13 cellular contexts compared by ENCODE assay signal in genomic region chr11:120184946-120185677, GRCh38. TPM values are rescaled to one million over a fixed set of nuclear protein-coding genes. Genes with fewer than 3 reads are reported as not detected.
DNase-seq lines count a peak whose midpoint lies in the region; ATAC-seq, FAIRE-seq and TF ChIP-seq lines count a peak whose summit lies in the region.
"Had no signal": no experiment of that assay in that cellular context is flagged by ENCODE, and none has a peak within 500 bp of the region (broad histone marks: within the 10 kb centered on the region; RNA-seq: fewer than 3 reads in every experiment).

No MANE protein-coding gene starts in this region.

- TF ChIP-seq CTCF in epithelial cell of proximal tubule (conservative IDR thresholded peaks at IDR 0.05; ENCODE audit: low read depth, low read length): no peak
- peak; percentile 26; the same call in 1 of the 2 replicates for TF ChIP-seq CTCF in HepG2 (CRISPR knock-in tag; IDR thresholded peaks at IDR 0.05)
- no peak for TF ChIP-seq CTCF in osteocyte (IDR thresholded peaks at IDR 0.05)

- peaks cover 100% of the 10 kb centered on the region for H3K4me1 ChIP-seq in HepG2 (ENCODE audit: insufficient read depth, low read length)

- in situ Hi-C loops in HepG2 (cut with HindIII; ENCODE audit: extremely low pct_ligation_motif_present, low pct_unique_long_range_greater_than_20kb): no loop called here

- H3K4me3 Mint-ChIP-seq in osteocyte (ENCODE audit: unreplicated experiment): no peak overlapping the region
- H3K4me3 Mint-ChIP-seq: activated naive CD8-positive, alpha-beta T cell treated with anti-CD3 and anti-CD28 coated beads for 36 hours; naive B cell had no signal

- no peaks in the 10 kb centered on the region for H3K27me3 ChIP-seq in HepG2 (ENCODE audit: control insufficient read depth in 1 of 2, insufficient read depth in 2 of 2, low read length in 2 of 2)

- H3K27ac Mint-ChIP-seq in osteocyte (ENCODE audit: unreplicated experiment): no peak overlapping the region
- H3K27ac Mint-ChIP-seq: activated naive CD8-positive, alpha-beta T cell treated with anti-CD3 and anti-CD28 coated beads for 36 hours had no signal

- no peaks in the 10 kb centered on the region for H3K36me3 Mint-ChIP-seq in osteocyte (ENCODE audit: unreplicated experiment)
- H3K36me3 Mint-ChIP-seq: activated naive CD8-positive, alpha-beta T cell treated with anti-CD3 and anti-CD28 coated beads for 36 hours; naive B cell had no signal

- DNase-seq in HT-29 (ENCODE audit: low spot score) (peak; percentile 46), epithelial cell of proximal tubule (ENCODE audit: low read depth) (no peak), HepG2 (ENCODE audit: low spot score) (peak; percentile 93), osteocyte (ENCODE audit: extremely low spot score, unreplicated experiment) (no peak), activated gamma-delta T cell treated with Interleukin-2 at 50 U/mL for 16 hours (no peak)
- DNase-seq in activated CD4-positive, alpha-beta T cell treated with anti-CD3 and anti-CD28 coated beads for 1 hour: no peak
- DNase-seq: activated naive CD8-positive, alpha-beta T cell treated with anti-CD3 and anti-CD28 coated beads for 36 hours; H7; naive B cell; NCI-H1092 treated with DMSO at 0.1 percent for 48 hours had no signal

- H3K9me3 ChIP-seq in HepG2 (ENCODE audit: low read length): no peaks in the 10 kb centered on the region

- H3K27me3 Mint-ChIP-seq in osteocyte (ENCODE audit: unreplicated experiment): peaks cover 24% of the 10 kb centered on the region

- BruUV-seq in HepG2 (replicated peaks; lab: Mats Ljungman, UMichigan): no TSS peak

- peak; percentile 78 for ATAC-seq in HepG2
- no peak for ATAC-seq in GM21723 (IDR thresholded peaks at IDR 0.05; ENCODE audit: unreplicated experiment)

- TF ChIP-seq RAD21 in HepG2 (CRISPR knock-in tag; IDR thresholded peaks at IDR 0.05): peak; percentile 38

- no peaks in the 10 kb centered on the region for H3K36me3 ChIP-seq in HepG2 (replicated peaks in 1 of 2; ENCODE audit: control insufficient read depth in 1 of 2, insufficient read depth in 2 of 2, low read length in 2 of 2)

- 0% methylated on average over 2 of the region's 7 CpGs for WGBS in HepG2 (ENCODE audit: low lambda C conversion rate)

- H3K4me2 ChIP-seq in HepG2 (ENCODE audit: low read depth, low read length): peak overlapping the region; percentile 95

- intact Hi-C loops in HepG2 (cut with micrococcal nuclease; ENCODE audit: unreplicated experiment): loop anchor here (1.0 to 10.0 kb wide), 4 partner anchors 8 to 520 kb away; no protein-coding TSS in a partner anchor

- H3K9ac ChIP-seq in HepG2 (ENCODE audit: insufficient read depth, low read depth, low read length): peak overlapping the region; percentile 71

- peak; percentile 97 for FAIRE-seq in HepG2 (lab: Jason Lieb, UNC)

- H2AFZ ChIP-seq in HepG2 (ENCODE audit: low read length): no peak overlapping the region

- peak overlapping the region; percentile 99 for H3K27ac ChIP-seq in HepG2 (ENCODE audit: extremely low read length, insufficient read depth, low read length)
- peak overlapping the region in 17 of 21 experiments; percentile 6 to 84 (median 36) for H3K27ac ChIP-seq in skin epidermis
- H3K27ac ChIP-seq: epithelial cell of prostate had no signal

- peaks cover 2% of the 10 kb centered on the region for H3K79me2 ChIP-seq in HepG2 (ENCODE audit: insufficient read depth, low read length)

- no peaks in the 10 kb centered on the region for H4K20me1 ChIP-seq in HepG2 (ENCODE audit: insufficient read depth, low read length)

- TF ChIP-seq EP300 in HepG2 (IDR thresholded peaks at IDR 0.05; ENCODE audit: low read depth in 2 of 2, low read length in 2 of 2): peak in 1 of 2 experiments; percentile 67; a peak in 2 of 4 replicates
- TF ChIP-seq EP300 in HepG2 (CRISPR knock-in tag; IDR thresholded peaks at IDR 0.05; ENCODE audit: borderline replicate concordance): peak; percentile 44; the same call in 1 of the 2 replicates

- peak; percentile 33 to 83 for TF ChIP-seq POLR2A in HepG2 (IDR thresholded peaks at IDR 0.05; ENCODE audit: insufficient read depth in 1 of 2, low read depth in 2 of 2, low read length in 2 of 2)

- no peaks in the 10 kb centered on the region for H3K9me3 Mint-ChIP-seq in osteocyte (ENCODE audit: unreplicated experiment)
- H3K9me3 Mint-ChIP-seq: activated naive CD8-positive, alpha-beta T cell treated with anti-CD3 and anti-CD28 coated beads for 36 hours; naive B cell had no signal

- POLR2A ChIA-PET in HepG2 (lab: Yijun Ruan, JAX): interaction anchor here (0.7 to 6.3 kb wide), 18 partner anchors 9 to 1274 kb away, joined by 3 to 160 read pairs (median 4); partner anchors contain the start of genes ARHGEF12 and OAF

- H3K4me3 ChIP-seq in epithelial cell of proximal tubule (ENCODE audit: low read depth, low read length): peak overlapping the region; percentile 36
- H3K4me3 ChIP-seq in HepG2 (replicated peaks in 1 of 3; ENCODE audit: insufficient read depth in 1 of 3, low read depth in 2 of 3, low read length in 3 of 3): peak overlapping the region; percentile 43 to 73 (median 46); a peak in 5 of 6 replicates
- H3K4me3 ChIP-seq in skin epidermis: no peak overlapping the region

- peaks cover 29% of the 10 kb centered on the region for H3K4me1 Mint-ChIP-seq in osteocyte (ENCODE audit: unreplicated experiment)
- H3K4me1 Mint-ChIP-seq: naive B cell had no signal

- CTCF ChIA-PET in HepG2 (lab: Yijun Ruan, JAX; ENCODE audit: low intra/inter-chr PET ratio, low total read pairs): interaction anchor here (1.1 kb wide), 1 partner anchor 12 kb away, joined by 3 read pairs; no protein-coding TSS in a partner anchor

RNA-seq across cellular contexts. Expression of gene OAF, which starts 25.7 kb away (rescaled TPM):
- 68.5 and 87.3 TPM in 2 replicates for total RNA-seq in HT-29 (2014; rRNA removed; shearing (Covaris generic))
- total RNA-seq in epithelial cell of proximal tubule (36.2 and 39.4 TPM in 2 replicates), HepG2 (2016; rRNA removed; fragmentation: Illumina TruSeq; extraction: Trizol) (37.5 and 63.7 TPM in 2 replicates), osteocyte (10.2 and 12.3 TPM in 2 replicates)
- 67.5 and 74.8 TPM in 2 replicates for total RNA-seq in HepG2 (2016; cell fraction: cytosol; rRNA removed; fragmentation: Illumina TruSeq; extraction: Trizol; ENCODE audit: low read depth)
- 30.7 and 64.6 TPM in 2 replicates for total RNA-seq in HepG2 (2016; cell fraction: insoluble cytoplasmic fraction; rRNA removed; fragmentation: Illumina TruSeq; extraction: Trizol)
- 118 and 139 TPM in 2 replicates for total RNA-seq in HepG2 (2016; cell fraction: membrane; rRNA removed; fragmentation: Illumina TruSeq; extraction: Trizol)
- total RNA-seq in HepG2 (2016; cell fraction: nucleus; rRNA removed; fragmentation: Illumina TruSeq; extraction: Trizol): 44.9 and 59.4 TPM in 2 replicates
- polyA plus RNA-seq in HepG2 (2011; rRNA removed): 92.9 and 94.6 TPM in 2 replicates
- 77.3 and 145 TPM in 2 replicates for polyA plus RNA-seq in HepG2 (2011; cell fraction: cytosol; rRNA removed)
- 93.1 and 106 TPM in 2 replicates for polyA plus RNA-seq in HepG2 (2011; cell fraction: nucleus; rRNA removed)
- polyA plus RNA-seq in HepG2 (2012): 22.4 and 31.8 TPM in 2 replicates
- 159 and 175 TPM in 2 replicates for polyA plus RNA-seq in HepG2 (2016; cell fraction: cytosol; fragmentation: Illumina TruSeq; extraction: Trizol; ENCODE audit: low read depth)
- 64.4 and 78.3 TPM in 2 replicates for polyA plus RNA-seq in HepG2 (2016; cell fraction: insoluble cytoplasmic fraction; fragmentation: Illumina TruSeq; extraction: Trizol; ENCODE audit: low read depth)
- polyA plus RNA-seq in HepG2 (2016; cell fraction: membrane; fragmentation: Illumina TruSeq; extraction: Trizol; ENCODE audit: low read depth): 207 and 216 TPM in 2 replicates
- polyA plus RNA-seq in HepG2 (2016; cell fraction: nucleus; fragmentation: Illumina TruSeq; extraction: Trizol; ENCODE audit: insufficient read depth, low read depth): 162 and 173 TPM in 2 replicates
- polyA minus RNA-seq in HepG2 (2011; rRNA and poly(A)+ RNA removed; ENCODE audit: low replicate concordance): 19.0 and 113 TPM in 2 replicates
- 47.6 and 70.8 TPM in 2 replicates for polyA minus RNA-seq in HepG2 (2011; cell fraction: cytosol; rRNA and poly(A)+ RNA removed)
- polyA minus RNA-seq in HepG2 (2011; cell fraction: nucleus; rRNA and poly(A)+ RNA removed): 28.5 and 32.1 TPM in 2 replicates

RNA-seq across cellular contexts. Expression of gene TRIM29, which starts 47.2 kb away (rescaled TPM):
- 172 and 226 TPM in 2 replicates for total RNA-seq in HT-29 (2014; rRNA removed; shearing (Covaris generic))
- total RNA-seq in epithelial cell of proximal tubule (0.22 TPM in 1 of 2 replicates, not detected in the other), HepG2 (2016; rRNA removed; fragmentation: Illumina TruSeq; extraction: Trizol) (0.84 and 0.86 TPM in 2 replicates), osteocyte (not detected in 2 replicates)
- total RNA-seq in HepG2 (2016; cell fraction: cytosol; rRNA removed; fragmentation: Illumina TruSeq; extraction: Trizol; ENCODE audit: low read depth): not detected in 2 replicates
- 0.58 and 0.74 TPM in 2 replicates for total RNA-seq in HepG2 (2016; cell fraction: insoluble cytoplasmic fraction; rRNA removed; fragmentation: Illumina TruSeq; extraction: Trizol)
- total RNA-seq in HepG2 (2016; cell fraction: membrane; rRNA removed; fragmentation: Illumina TruSeq; extraction: Trizol): 0.62 and 0.72 TPM in 2 replicates
- 1.7 and 2.0 TPM in 2 replicates for total RNA-seq in HepG2 (2016; cell fraction: nucleus; rRNA removed; fragmentation: Illumina TruSeq; extraction: Trizol)
- 0.86 and 1.2 TPM in 2 replicates for polyA plus RNA-seq in HepG2 (2011; rRNA removed)
- polyA plus RNA-seq in HepG2 (2011; cell fraction: cytosol; rRNA removed): 0.78 and 0.83 TPM in 2 replicates
- polyA plus RNA-seq in HepG2 (2011; cell fraction: nucleus; rRNA removed): 2.2 and 4.0 TPM in 2 replicates
- 0.47 and 0.95 TPM in 2 replicates for polyA plus RNA-seq in HepG2 (2012)
- 0.41 and 0.44 TPM in 2 replicates for polyA plus RNA-seq in HepG2 (2016; cell fraction: cytosol; fragmentation: Illumina TruSeq; extraction: Trizol; ENCODE audit: low read depth)
- 0.74 and 0.80 TPM in 2 replicates for polyA plus RNA-seq in HepG2 (2016; cell fraction: insoluble cytoplasmic fraction; fragmentation: Illumina TruSeq; extraction: Trizol; ENCODE audit: low read depth)
- 0.31 and 0.92 TPM in 2 replicates for polyA plus RNA-seq in HepG2 (2016; cell fraction: membrane; fragmentation: Illumina TruSeq; extraction: Trizol; ENCODE audit: low read depth)
- 0.56 and 0.81 TPM in 2 replicates for polyA plus RNA-seq in HepG2 (2016; cell fraction: nucleus; fragmentation: Illumina TruSeq; extraction: Trizol; ENCODE audit: insufficient read depth, low read depth)
- polyA minus RNA-seq in HepG2 (2011; rRNA and poly(A)+ RNA removed; ENCODE audit: low replicate concordance): 14.4 and 285 TPM in 2 replicates
- 1.2 and 2.0 TPM in 2 replicates for polyA minus RNA-seq in HepG2 (2011; cell fraction: cytosol; rRNA and poly(A)+ RNA removed)
- polyA minus RNA-seq in HepG2 (2011; cell fraction: nucleus; rRNA and poly(A)+ RNA removed): 6.6 and 14.2 TPM in 2 replicates
- total RNA-seq: activated naive CD8-positive, alpha-beta T cell treated with anti-CD3 and anti-CD28 coated beads for 36 hours had no signal

RNA-seq across cellular contexts. Expression of gene POU2F3, which starts 54.8 kb away (rescaled TPM):
- total RNA-seq in HT-29 (2014; rRNA removed; shearing (Covaris generic)): 0.28 and 0.86 TPM in 2 replicates
- total RNA-seq in epithelial cell of proximal tubule: 0.58 and 1.4 TPM in 2 replicates
- not detected in 2 replicates for total RNA-seq in HepG2 (2016; rRNA removed; fragmentation: Illumina TruSeq; extraction: Trizol)
- not detected in 2 replicates for total RNA-seq in HepG2 (2016; cell fraction: cytosol; rRNA removed; fragmentation: Illumina TruSeq; extraction: Trizol; ENCODE audit: low read depth)
- total RNA-seq in HepG2 (2016; cell fraction: insoluble cytoplasmic fraction; rRNA removed; fragmentation: Illumina TruSeq; extraction: Trizol): not detected in 2 replicates
- not detected in 2 replicates for total RNA-seq in HepG2 (2016; cell fraction: membrane; rRNA removed; fragmentation: Illumina TruSeq; extraction: Trizol)
- not detected in 2 replicates for total RNA-seq in HepG2 (2016; cell fraction: nucleus; rRNA removed; fragmentation: Illumina TruSeq; extraction: Trizol)
- not detected in 2 replicates for polyA plus RNA-seq in HepG2 (2011; rRNA removed)
- polyA plus RNA-seq in HepG2 (2011; cell fraction: cytosol; rRNA removed): not detected in 2 replicates
- not detected in 2 replicates for polyA plus RNA-seq in HepG2 (2011; cell fraction: nucleus; rRNA removed)
- not detected in 2 replicates for polyA plus RNA-seq in HepG2 (2012)
- polyA plus RNA-seq in HepG2 (2016; cell fraction: cytosol; fragmentation: Illumina TruSeq; extraction: Trizol; ENCODE audit: low read depth): not detected in 2 replicates
- not detected in 2 replicates for polyA plus RNA-seq in HepG2 (2016; cell fraction: insoluble cytoplasmic fraction; fragmentation: Illumina TruSeq; extraction: Trizol; ENCODE audit: low read depth)
- not detected in 2 replicates for polyA plus RNA-seq in HepG2 (2016; cell fraction: membrane; fragmentation: Illumina TruSeq; extraction: Trizol; ENCODE audit: low read depth)
- polyA plus RNA-seq in HepG2 (2016; cell fraction: nucleus; fragmentation: Illumina TruSeq; extraction: Trizol; ENCODE audit: insufficient read depth, low read depth): not detected in 2 replicates
- polyA minus RNA-seq in HepG2 (2011; rRNA and poly(A)+ RNA removed; ENCODE audit: low replicate concordance): 0.30 TPM in 1 of 2 replicates, not detected in the other
- polyA minus RNA-seq in HepG2 (2011; cell fraction: cytosol; rRNA and poly(A)+ RNA removed): not detected in 2 replicates
- polyA minus RNA-seq in HepG2 (2011; cell fraction: nucleus; rRNA and poly(A)+ RNA removed): not detected in 2 replicates
- total RNA-seq in osteocyte: not detected in 2 replicates
- total RNA-seq: activated naive CD8-positive, alpha-beta T cell treated with anti-CD3 and anti-CD28 coated beads for 36 hours; H7 had no signal

Comparison
In these comparisons a context has a peak if more than half of its experiments do, and no peak if none do; other contexts are left out.
1. DNase-seq: peak in HT-29 (single experiment) and HepG2 (single experiment); none in epithelial cell of proximal tubule (single experiment), osteocyte (single experiment), activated CD4-positive, alpha-beta T cell treated with anti-CD3 and anti-CD28 coated beads for 1 hour (single experiment) and activated gamma-delta T cell treated with Interleukin-2 at 50 U/mL for 16 hours (single experiment).
2. H3K4me3 ChIP-seq: peak in epithelial cell of proximal tubule (single experiment) and HepG2 (3 of 3); none in skin epidermis (0 of 7).
3. RNA of gene TRIM29, which starts 47.2 kb away (total RNA-seq): 172 to 226 TPM in HT-29; 0.58 to 2.0 TPM in HepG2, not detected in osteocyte and 0.22 TPM in epithelial cell of proximal tubule; every median in the first group is over 10 times any median in the second.